Comparison of ENCODE assay signal across 13 cellular contexts in the genomic region with DNA sequence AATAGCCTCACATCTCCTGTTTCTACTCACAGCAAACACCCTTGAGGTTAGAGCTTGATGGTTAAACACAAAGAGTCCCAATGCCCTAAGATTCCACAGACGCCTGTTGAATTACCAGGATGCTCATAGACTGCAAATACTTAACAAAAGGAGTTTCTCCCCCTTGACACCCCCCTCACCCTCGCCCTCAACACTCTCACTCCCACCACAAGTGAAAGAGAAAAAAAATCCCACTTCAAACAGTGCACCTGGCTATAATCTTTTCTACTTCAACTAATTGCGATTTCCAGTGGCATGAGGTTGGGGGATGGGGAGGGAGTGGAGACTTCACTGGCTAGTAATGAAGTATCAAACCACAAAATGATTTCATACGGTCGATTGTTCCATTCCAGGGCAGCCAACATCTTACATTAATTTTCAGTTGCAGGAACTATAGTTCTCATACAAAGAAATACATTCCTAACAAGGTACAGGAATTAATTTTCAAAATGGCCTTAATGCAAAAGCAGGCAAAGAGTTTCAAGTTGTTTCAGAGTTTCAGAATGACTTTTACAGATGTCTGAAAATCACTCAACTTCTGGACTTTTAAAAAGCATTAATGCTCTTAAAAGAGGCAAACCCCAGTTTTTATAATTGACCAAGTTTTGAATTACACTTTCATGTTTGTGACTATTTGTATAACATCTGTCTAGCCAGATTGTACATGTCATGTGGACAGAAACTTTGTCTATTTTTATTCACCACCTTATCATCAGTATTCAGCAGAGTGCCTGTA.
DNase-seq lines count a peak whose midpoint lies in the region; ATAC-seq and TF ChIP-seq lines count a peak whose summit lies in the region.
"Had no signal": no experiment of that assay in that cellular context is flagged by ENCODE, and none has a peak within 500 bp of the region (broad histone marks: within the 10 kb centered on the region; RNA-seq: fewer than 3 reads in every experiment).

No MANE protein-coding gene starts in this region.

- WGBS in suprapubic skin: 68% methylated on average over 5 of the region's 5 CpGs

- peak; percentile 43 for DNase-seq in adipocyte (ENCODE audit: low read depth)
- DNase-seq in GDM1 (lab: John Stamatoyannopoulos, UW): no peak
- no peak for DNase-seq in suprapubic skin (ENCODE audit: low spot score in 2 of 2)
- no peak for DNase-seq in GM10248 (ENCODE audit: extremely low spot score)
- no peak for DNase-seq in GM20000 (ENCODE audit: low spot score)
- DNase-seq: mesendoderm, NCI-H1092 treated with DMSO at 0.1 percent for 48 hours had no signal

- no peak for TF ChIP-seq EP300 in suprapubic skin (IDR thresholded peaks at IDR 0.05)

- H3K36me3 ChIP-seq in adipocyte (ENCODE audit: control insufficient read depth, insufficient read depth, low read length, severe bottlenecking) (no peaks in the 10 kb centered on the region), suprapubic skin (no peaks in the 10 kb centered on the region)
- H3K36me3 ChIP-seq: tibial nerve had no signal

- H3K9me3 ChIP-seq in adipocyte (ENCODE audit: control insufficient read depth, low read length): no peaks in the 10 kb centered on the region
- H3K9me3 ChIP-seq in suprapubic skin: peaks cover 4% of the 10 kb centered on the region
- H3K9me3 ChIP-seq: tibial nerve had no signal

- TF ChIP-seq CTCF in suprapubic skin (IDR thresholded peaks at IDR 0.05) (no peak), GM10248 (IDR thresholded peaks at IDR 0.05; ENCODE audit: control extremely low read depth, extremely low read depth, low read depth, missing control alignments) (no peak), GM20000 (IDR thresholded peaks at IDR 0.05; ENCODE audit: extremely low read depth, missing control alignments) (no peak)

- H3K4me3 ChIP-seq in adipocyte (ENCODE audit: low read length) (no peak overlapping the region), suprapubic skin (no peak overlapping the region)
- H3K4me3 ChIP-seq: tibial nerve had no signal

- POLR2A ChIA-PET in GM10248 (lab: Yijun Ruan, JAX): no interaction called here

- no peak for TF ChIP-seq POLR2A in suprapubic skin (IDR thresholded peaks at IDR 0.05)

- peaks cover 11% of the 10 kb centered on the region for H3K27me3 ChIP-seq in adipocyte (replicated peaks; ENCODE audit: control insufficient read depth, insufficient read depth, low read length)
- H3K27me3 ChIP-seq in suprapubic skin: no peaks in the 10 kb centered on the region
- H3K27me3 ChIP-seq: tibial nerve had no signal

- no peak overlapping the region for H3K9ac ChIP-seq in adipocyte (ENCODE audit: low read length)

- H3K4me1 ChIP-seq in adipocyte (ENCODE audit: control insufficient read depth, insufficient read depth, low read length): peaks cover 7% of the 10 kb centered on the region
- peaks cover 2% of the 10 kb centered on the region for H3K4me1 ChIP-seq in suprapubic skin
- H3K4me1 ChIP-seq: tibial nerve had no signal

- no peak overlapping the region for H3K27ac ChIP-seq in suprapubic skin
- H3K27ac ChIP-seq: tibial nerve, VCaP had no signal

- CTCF ChIA-PET in GM10248 (lab: Yijun Ruan, JAX): interaction anchor here (0.6 to 0.9 kb wide), 3 partner anchors 9 to 184 kb away, joined by 3 read pairs; no protein-coding TSS in a partner anchor

- ATAC-seq in GM18508 (IDR thresholded peaks at IDR 0.05; ENCODE audit: insufficient read depth, unreplicated experiment): peak; percentile 62
- ATAC-seq in GM21717 (IDR thresholded peaks at IDR 0.05; ENCODE audit: unreplicated experiment): peak; percentile 62
- ATAC-seq in HG03565 (IDR thresholded peaks at IDR 0.05; ENCODE audit: unreplicated experiment): peak; percentile 75
- ATAC-seq: HCT116 had no signal
